11 cellular contexts compared by ENCODE assay signal in genomic region chr11:62889126-62889483, GRCh38. TPM values are rescaled to one million over a fixed set of nuclear protein-coding genes. Genes with fewer than 3 reads are reported as not detected.
DNase-seq lines count a peak whose midpoint lies in the region; ATAC-seq, FAIRE-seq and TF ChIP-seq lines count a peak whose summit lies in the region.
"Had no signal": no experiment of that assay in that cellular context is flagged by ENCODE, and none has a peak within 500 bp of the region (broad histone marks: within the 10 kb centered on the region; RNA-seq: fewer than 3 reads in every experiment).

No MANE protein-coding gene starts in this region.

- FAIRE-seq in D721Med (lab: Jason Lieb, UNC), result no peak

- peak; percentile 1 for ATAC-seq in left colon
- no peak for ATAC-seq in GM21390 (IDR thresholded peaks at IDR 0.05; ENCODE audit: unreplicated experiment)

- CTCF ChIA-PET in AG04450 (lab: Charles Lee) (interaction anchor here (1.1 to 1.9 kb wide), 2 partner anchors 16 to 209 kb away, joined by 3 to 13 read pairs; no protein-coding TSS in a partner anchor), RWPE1 (lab: Yijun Ruan, JAX) (interaction anchor here (0.7 to 0.9 kb wide), 2 partner anchors 8 to 17 kb away, joined by 3 to 5 read pairs; partner anchors contain the start of gene SLC3A2)

- H3K4me3 ChIP-seq in AG04450 (ENCODE audit: low read depth, low read length), result no peak overlapping the region
- H3K4me3 ChIP-seq: suprapubic skin had no signal

- H3K27ac ChIP-seq in AG04450 (ENCODE audit: low read depth, low read length) (peak overlapping the region; percentile 39), RWPE1 (peak overlapping the region; percentile 99)
- H3K27ac ChIP-seq: C4-2B, suprapubic skin had no signal

- H3K27me3 ChIP-seq in AG04450 (ENCODE audit: control insufficient read depth, insufficient read depth, low read length), result no peaks in the 10 kb centered on the region
- H3K27me3 ChIP-seq: suprapubic skin had no signal

- H3K9me3 ChIP-seq in AG04450 (ENCODE audit: control insufficient read depth, insufficient read depth, low read length), result no peaks in the 10 kb centered on the region; the same call in 1 of the 2 replicates
- H3K9me3 ChIP-seq: suprapubic skin had no signal

- TF ChIP-seq CTCF in AG04450 (IDR thresholded peaks at IDR 0.05; ENCODE audit: low read depth, low read length) (no peak), RWPE1 (conservative IDR thresholded peaks at IDR 0.05; ENCODE audit: low read depth) (no peak), D721Med (IDR thresholded peaks at IDR 0.05; ENCODE audit: insufficient read depth, missing control alignments) (no peak)

- DNase-seq in AG04450 (ENCODE audit: low read depth, low spot score) (no peak), RWPE1 (ENCODE audit: low spot score) (no peak), left colon (no peak), NCI-H446 treated with DMSO at 0.1 percent for 48 hours (lab: John Stamatoyannopoulos, UW) (no peak), D721Med (ENCODE audit: insufficient read length, low spot score) (no peak)
- DNase-seq: activated effector memory CD4-positive, alpha-beta T cell treated with anti-CD3 and anti-CD28 coated beads, Interleukin-2, amount 50 U/mL, for 16 hours; NCI-H1694 had no signal

- POLR2A ChIA-PET in AG04450 (lab: Yijun Ruan, JAX) (interaction anchor here (1.3 to 1.5 kb wide), 2 partner anchors 8 to 48 kb away, joined by 5 to 7 read pairs; partner anchors contain the start of gene SLC3A2), RWPE1 (lab: Yijun Ruan, JAX; ENCODE audit: low non-redundant PET) (interaction anchor here (1.2 kb wide), 1 partner anchor 33 kb away, joined by 9 read pairs; no protein-coding TSS in a partner anchor)

- intact Hi-C loops in left colon (cut with DNase I, micrococcal nuclease), result no loop called here

RNA-seq across cellular contexts. Expression of gene SLC3A2, which starts 8.4 kb away (rescaled TPM):
- polyA plus RNA-seq in AG04450 (2011; rRNA removed), result 263 and 284 TPM in 2 replicates
- 177 and 196 TPM in 2 replicates for polyA minus RNA-seq in AG04450 (2011; rRNA and poly(A)+ RNA removed)
- 100 to 1,000 TPM in 1 of 2 donors, 10 to 100 TPM in 1; 98.8 to 107 TPM for total RNA-seq in left colon

RNA-seq across cellular contexts. Expression of gene CHRM1, which starts 32.1 kb away (rescaled TPM):
- not detected in 2 replicates for polyA plus RNA-seq in AG04450 (2011; rRNA removed)
- not detected in 2 replicates for polyA minus RNA-seq in AG04450 (2011; rRNA and poly(A)+ RNA removed)
- total RNA-seq in left colon, result under 1 TPM; 0.84 to 0.98 TPM
- total RNA-seq: OCI-LY7 had no signal

RNA-seq across cellular contexts. Expression of gene WDR74, which starts 49.7 kb away (rescaled TPM):
- polyA plus RNA-seq in AG04450 (2011; rRNA removed), result 18.0 and 21.6 TPM in 2 replicates
- polyA minus RNA-seq in AG04450 (2011; rRNA and poly(A)+ RNA removed), result 112 and 141 TPM in 2 replicates
- 10 to 100 TPM; 31.3 to 38.9 TPM for total RNA-seq in left colon

RNA-seq across cellular contexts. Expression of gene TEX54, which starts 56.5 kb away (rescaled TPM):
- not detected in 2 replicates for polyA plus RNA-seq in AG04450 (2011; rRNA removed)
- polyA minus RNA-seq in AG04450 (2011; rRNA and poly(A)+ RNA removed), result not detected in 2 replicates
- not detected for total RNA-seq in left colon
- total RNA-seq: suprapubic skin had no signal

RNA-seq across cellular contexts. Expression of gene STX5, which starts 57.3 kb away (rescaled TPM):
- polyA plus RNA-seq in AG04450 (2011; rRNA removed), result 51.7 and 52.1 TPM in 2 replicates
- polyA minus RNA-seq in AG04450 (2011; rRNA and poly(A)+ RNA removed), result 62.7 and 72.0 TPM in 2 replicates
- 10 to 100 TPM; 37.7 to 39.6 TPM for total RNA-seq in left colon
